In the genomic region with DNA sequence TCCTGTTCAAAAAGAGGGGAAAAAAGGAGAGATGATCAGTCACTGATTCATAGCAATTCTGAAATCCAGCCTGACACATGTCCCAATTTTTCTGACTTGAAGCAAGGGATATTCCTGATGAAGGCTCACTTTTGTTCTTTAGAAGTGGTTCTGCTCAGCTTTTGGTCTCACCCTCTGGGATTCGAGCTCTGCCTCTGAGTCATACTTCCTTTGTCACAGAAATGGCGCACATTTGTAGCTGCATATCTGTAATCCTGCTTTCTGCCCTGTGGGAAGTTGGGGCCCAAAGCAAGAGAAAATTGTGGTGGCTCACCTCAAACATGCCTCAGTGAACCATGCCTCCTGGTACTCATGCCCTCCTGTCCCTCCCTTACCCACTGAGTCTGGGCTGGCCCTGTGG, we compare ENCODE assay signal across 23 cellular contexts. TPM values are rescaled to one million over a fixed set of nuclear protein-coding genes. Genes with fewer than 3 reads are reported as not detected.
"Had no signal": no experiment of that assay in that cellular context is flagged by ENCODE, and none has a peak within 500 bp of the region (broad histone marks: within the 10 kb centered on the region; RNA-seq: fewer than 3 reads in every experiment).

No MANE protein-coding gene starts in this region.

- H3K9me3 ChIP-seq: gastroesophageal sphincter, heart left ventricle, neutrophil, pancreas, right lobe of liver, tibial nerve, uterus had no signal

- DNase-seq: activated CD4-positive, alpha-beta T cell treated with anti-CD3 and anti-CD28 coated beads, Interleukin-2, amount 10 ng/mL, durations not matched to agents 24 days and 14 days; activated CD8-positive, alpha-beta T cell treated with anti-CD3 and anti-CD28 coated beads for 36 hours; activated naive CD4-positive, alpha-beta T cell treated with anti-CD3 and anti-CD28 coated beads for 36 hours; activated T-cell treated with anti-CD3 and anti-CD28 coated beads, Interleukin-2, amount 50 U/mL, for 1 hour; aorta; effector CD4-positive, alpha-beta T cell; heart left ventricle; immature natural killer cell; kidney glomerular epithelial cell; mesendoderm; naive thymus-derived CD8-positive, alpha-beta T cell; pancreas; right lobe of liver; small intestine; stimulated activated CD4-positive, alpha-beta T cell treated with anti-CD3 and anti-CD28 coated beads, Interleukin-15, amount 100 ng/mL, for 24 hours; stimulated activated CD4-positive, alpha-beta T cell treated with anti-CD3 and anti-CD28 coated beads, Interleukin-2, amount 100 ng/mL, for 48 hours; T-helper 9 cell; uterus had no signal

- FAIRE-seq: pancreas, small intestine had no signal

- ATAC-seq: activated CD8-positive, alpha-beta T cell treated with anti-CD3 and anti-CD28 coated beads for 36 hours; esophagus mucosa; gastroesophageal sphincter; heart left ventricle; naive thymus-derived CD8-positive, alpha-beta T cell; pancreas; right lobe of liver had no signal

- H3K4me1 Mint-ChIP-seq: activated CD4-positive, alpha-beta T cell treated with anti-CD3 and anti-CD28 coated beads, Interleukin-2, amount 10 ng/mL, durations not matched to agents 24 days and 14 days; immature natural killer cell; naive thymus-derived CD8-positive, alpha-beta T cell had no signal

- H3K4me1 ChIP-seq: gastroesophageal sphincter, heart left ventricle, pancreas, right lobe of liver, uterus had no signal

- H3K27me3 ChIP-seq: neutrophil, pancreas, right lobe of liver, tibial nerve, uterus had no signal

- H3K36me3 Mint-ChIP-seq: immature natural killer cell; naive thymus-derived CD8-positive, alpha-beta T cell had no signal

- H3K36me3 ChIP-seq: gastroesophageal sphincter, heart left ventricle, neutrophil, pancreas, right lobe of liver, tibial nerve, uterus had no signal

- H3K27ac ChIP-seq: gastroesophageal sphincter, heart left ventricle, neutrophil, pancreas, right lobe of liver, tibial nerve, uterus had no signal

- H3K4me3 ChIP-seq: gastroesophageal sphincter, heart left ventricle, pancreas, right lobe of liver, tibial nerve, uterus had no signal

- H3K4me3 Mint-ChIP-seq: activated CD4-positive, alpha-beta T cell treated with anti-CD3 and anti-CD28 coated beads, Interleukin-2, amount 10 ng/mL, durations not matched to agents 24 days and 14 days; activated CD8-positive, alpha-beta T cell treated with anti-CD3 and anti-CD28 coated beads for 36 hours; activated naive CD4-positive, alpha-beta T cell treated with anti-CD3 and anti-CD28 coated beads for 36 hours; immature natural killer cell; naive thymus-derived CD8-positive, alpha-beta T cell; stimulated activated naive CD8-positive, alpha-beta T cell treated with anti-CD3 and anti-CD28 coated beads, Interleukin-15, Interleukin-2, amounts not matched to agents 100 ng/mL and 50 ng/mL, for 24 hours had no signal

- H3K9me3 Mint-ChIP-seq: activated CD4-positive, alpha-beta T cell treated with anti-CD3 and anti-CD28 coated beads, Interleukin-2, amount 10 ng/mL, durations not matched to agents 24 days and 14 days; activated CD8-positive, alpha-beta T cell treated with anti-CD3 and anti-CD28 coated beads for 36 hours; activated naive CD4-positive, alpha-beta T cell treated with anti-CD3 and anti-CD28 coated beads for 36 hours; immature natural killer cell; stimulated activated naive CD8-positive, alpha-beta T cell treated with anti-CD3 and anti-CD28 coated beads, Interleukin-15, Interleukin-2, amounts not matched to agents 100 ng/mL and 50 ng/mL, for 24 hours had no signal

- H3K27ac Mint-ChIP-seq: activated CD4-positive, alpha-beta T cell treated with anti-CD3 and anti-CD28 coated beads, Interleukin-2, amount 10 ng/mL, durations not matched to agents 24 days and 14 days; activated CD8-positive, alpha-beta T cell treated with anti-CD3 and anti-CD28 coated beads for 36 hours; activated naive CD4-positive, alpha-beta T cell treated with anti-CD3 and anti-CD28 coated beads for 36 hours; immature natural killer cell; naive thymus-derived CD8-positive, alpha-beta T cell; stimulated activated naive CD8-positive, alpha-beta T cell treated with anti-CD3 and anti-CD28 coated beads, Interleukin-15, Interleukin-2, amounts not matched to agents 100 ng/mL and 50 ng/mL, for 24 hours had no signal

RNA-seq across cellular contexts. Expression of a gene that starts 22.3 kb away (rescaled TPM):
- polyA plus RNA-seq: immature natural killer cell had no signal
